In genomic region chr2:61961231-61961901, GRCh38 we compare ENCODE assay signal across 2 cellular contexts.
TF ChIP-seq lines count a peak whose summit lies in the region.

No MANE protein-coding gene starts in this region.

TF ChIP-seq in IMR-90, 13 proteins besides CTCF, POLR2A, EP300 and RAD21:
- TF ChIP-seq RCOR1 (IDR thresholded peaks at IDR 0.05; ENCODE audit: insufficient replicate concordance, low read length): no peak

TF ChIP-seq in K562, 482 proteins besides CTCF, POLR2A, EP300 and RAD21:
- no peak for TF ChIP-seq CLOCK (CRISPR knock-in tag; IDR thresholded peaks at IDR 0.05; ENCODE audit: borderline replicate concordance)
- 0 out of 2 replicates have a peak, but pooled peaks have one; percentile 8 for TF ChIP-seq PKNOX1 (IDR thresholded peaks at IDR 0.05)
